Comparison of ENCODE assay signal across 8 cellular contexts in the genomic region with DNA sequence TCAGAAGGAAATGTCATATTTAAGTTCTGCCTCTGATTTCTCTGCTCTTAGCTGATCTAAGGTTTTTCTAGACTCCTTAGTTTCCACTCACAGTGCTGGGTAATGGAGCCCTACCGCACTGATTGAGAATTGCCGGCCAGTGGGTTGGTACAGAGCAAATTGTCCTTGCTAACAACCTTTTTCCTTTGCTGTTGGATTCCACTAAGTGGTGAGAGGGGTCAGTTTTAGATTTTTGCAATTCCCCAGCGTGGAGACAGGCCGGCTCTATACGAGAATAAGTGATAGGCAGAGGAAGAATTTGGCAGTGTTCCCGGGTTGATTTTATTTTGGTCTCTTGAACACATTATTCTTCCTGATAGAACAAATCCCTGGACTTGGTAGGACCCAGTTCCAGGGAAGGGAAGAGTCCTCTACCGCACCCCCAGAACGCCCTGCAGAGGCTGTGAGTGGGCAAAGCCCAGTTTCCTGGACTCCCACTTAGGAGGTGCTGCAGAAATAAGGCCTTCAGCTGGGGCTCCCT. TPM values are rescaled to one million over a fixed set of nuclear protein-coding genes. Genes with fewer than 3 reads are reported as not detected.
A peak's percentile ranks its signal among the peaks of the same experiment; 100 is the strongest.
DNase-seq lines count a peak whose midpoint lies in the region; ATAC-seq and TF ChIP-seq lines count a peak whose summit lies in the region.

No MANE protein-coding gene starts in this region.

- peaks cover 0 to 53% (median 0%) of the 10 kb centered on the region in 4 donors for H3K4me1 ChIP-seq in tibial nerve

- H3K27ac Mint-ChIP-seq in T-helper 2 cell treated with Interferon-gamma antibody and Interleukin-4, amounts not matched to agents 5 μg/mL and 100 μg/mL, for 36 hours, result no peak overlapping the region

- H3K4me3 ChIP-seq in brain microvascular endothelial cell (ENCODE audit: low read depth, low read length) (peak overlapping the region; percentile 89), tibial nerve (peak overlapping the region; percentile 44 to 84 (median 71))

- peak; percentile 15 for TF ChIP-seq CTCF in brain microvascular endothelial cell (IDR thresholded peaks at IDR 0.05; ENCODE audit: low read depth, low read length, missing control alignments)
- peak in 1 of 5 experiments; percentile 24 for TF ChIP-seq CTCF in tibial nerve (IDR thresholded peaks at IDR 0.05)

- TF ChIP-seq POLR2A in tibial nerve (IDR thresholded peaks at IDR 0.05), result no peak

- DNase-seq in T-helper 2 cell treated with Interferon-gamma antibody and Interleukin-4, amounts not matched to agents 5 μg/mL and 100 μg/mL, for 36 hours (ENCODE audit: low spot score), result no peak
- DNase-seq in T-helper 2 cell (no peak), brain microvascular endothelial cell (peak; percentile 81), kidney glomerular epithelial cell (lab: John Stamatoyannopoulos, UW) (peak; percentile 35), tibial nerve (ENCODE audit: low spot score in 2 of 2) (peak in 1 of 2 donors; percentile 47), DMS114 treated with DMSO at 0.1 percent for 48 hours (lab: John Stamatoyannopoulos, UW; ENCODE audit: unreplicated experiment) (no peak)

- H3K4me1 Mint-ChIP-seq in T-helper 2 cell treated with Interferon-gamma antibody and Interleukin-4, amounts not matched to agents 5 μg/mL and 100 μg/mL, for 36 hours (ENCODE audit: low read depth), result peaks cover 15% of the 10 kb centered on the region

- ATAC-seq in GM21423 (IDR thresholded peaks at IDR 0.05; ENCODE audit: unreplicated experiment) (no peak), HG03025 (IDR thresholded peaks at IDR 0.05; ENCODE audit: low FRiP score, unreplicated experiment) (no peak)

- no peak for TF ChIP-seq EP300 in tibial nerve (IDR thresholded peaks at IDR 0.05)

- H3K27ac ChIP-seq in brain microvascular endothelial cell (peak overlapping the region; percentile 75), tibial nerve (peak overlapping the region; percentile 57 to 91 (median 86))

- no peaks in the 10 kb centered on the region for H3K9me3 Mint-ChIP-seq in T-helper 2 cell treated with Interferon-gamma antibody and Interleukin-4, amounts not matched to agents 5 μg/mL and 100 μg/mL, for 36 hours

- H3K27me3 ChIP-seq in brain microvascular endothelial cell (replicated peaks) (no peaks in the 10 kb centered on the region), tibial nerve (no peaks in the 10 kb centered on the region)

- WGBS in tibial nerve, 2 donors, result 23 to 25% methylated on average over 8 of the region's 8 CpGs

- peaks cover 3% of the 10 kb centered on the region for H3K36me3 Mint-ChIP-seq in T-helper 2 cell treated with Interferon-gamma antibody and Interleukin-4, amounts not matched to agents 5 μg/mL and 100 μg/mL, for 36 hours (ENCODE audit: low read depth)

- in situ Hi-C loops in brain microvascular endothelial cell (cut with HindIII; ENCODE audit: low pct_ligation_motif_present, low sequenced_read_pairs), result no loop called here

- peaks cover 3% of the 10 kb centered on the region for H3K36me3 ChIP-seq in brain microvascular endothelial cell (replicated peaks)
- no peaks in the 10 kb centered on the region for H3K36me3 ChIP-seq in tibial nerve

- H3K27me3 Mint-ChIP-seq in T-helper 2 cell treated with Interferon-gamma antibody and Interleukin-4, amounts not matched to agents 5 μg/mL and 100 μg/mL, for 36 hours (ENCODE audit: low read depth), result peaks cover 61% of the 10 kb centered on the region

- H3K9me3 ChIP-seq in tibial nerve, result no peaks in the 10 kb centered on the region

- H3K4me3 Mint-ChIP-seq in T-helper 2 cell treated with Interferon-gamma antibody and Interleukin-4, amounts not matched to agents 5 μg/mL and 100 μg/mL, for 36 hours, result peak overlapping the region; percentile 61

RNA-seq across cellular contexts. Expression of a gene that starts 2.9 kb away (rescaled TPM):
- 10 to 100 TPM; 45.7 to 90.0 (median 57.7) TPM for total RNA-seq in tibial nerve

Comparison
In these comparisons a context has a peak if more than half of its experiments do, and no peak if none do; other contexts are left out.
1. DNase-seq: peak in brain microvascular endothelial cell (single experiment) and kidney glomerular epithelial cell (single experiment); none in T-helper 2 cell treated with Interferon-gamma antibody and Interleukin-4, amounts not matched to agents 5 μg/mL and 100 μg/mL, for 36 hours (single experiment), T-helper 2 cell (0 of 5) and DMS114 treated with DMSO at 0.1 percent for 48 hours (single experiment).